In genomic region chr10:12710594-12711343, GRCh38 we compare ENCODE assay signal across 8 cellular contexts.
DNase-seq lines count a peak whose midpoint lies in the region; ATAC-seq and TF ChIP-seq lines count a peak whose summit lies in the region.

No MANE protein-coding gene starts in this region.

- in situ Hi-C loops in T47D (cut with HindIII; ENCODE audit: low pct_unique_long_range_greater_than_20kb, low sequenced_read_pairs) = no loop called here

- H3K4me3 ChIP-seq in WI38 (ENCODE audit: low read depth, low read length) = no peak overlapping the region

- peak; percentile 53 for ATAC-seq in HG02610 (IDR thresholded peaks at IDR 0.05; ENCODE audit: unreplicated experiment)

- DNase-seq in EH (ENCODE audit: low read depth) (peak; percentile 84), NCI-H2171 (lab: John Stamatoyannopoulos, UW) (peak; percentile 33), T47D (ENCODE audit: low read depth in 1 of 2, low spot score in 1 of 2) (peak; percentile 52 to 87), islet precursor cell (peak; percentile 87), NCI-H524 treated with DMSO at 0.1 percent for 48 hours (lab: John Stamatoyannopoulos, UW) (no peak)
- peak; percentile 66 to 76 for DNase-seq in stimulated activated CD4-positive, alpha-beta T cell treated with anti-CD3 and anti-CD28 coated beads, Interleukin-15, amount 100 ng/mL, for 48 hours (ENCODE audit: low read depth in 2 of 2)

- TF ChIP-seq CTCF in WI38 (IDR thresholded peaks at IDR 0.05; ENCODE audit: low read depth, low read length) = peak; percentile 95
